Comparison of ENCODE assay signal across 8 cellular contexts in the genomic region with DNA sequence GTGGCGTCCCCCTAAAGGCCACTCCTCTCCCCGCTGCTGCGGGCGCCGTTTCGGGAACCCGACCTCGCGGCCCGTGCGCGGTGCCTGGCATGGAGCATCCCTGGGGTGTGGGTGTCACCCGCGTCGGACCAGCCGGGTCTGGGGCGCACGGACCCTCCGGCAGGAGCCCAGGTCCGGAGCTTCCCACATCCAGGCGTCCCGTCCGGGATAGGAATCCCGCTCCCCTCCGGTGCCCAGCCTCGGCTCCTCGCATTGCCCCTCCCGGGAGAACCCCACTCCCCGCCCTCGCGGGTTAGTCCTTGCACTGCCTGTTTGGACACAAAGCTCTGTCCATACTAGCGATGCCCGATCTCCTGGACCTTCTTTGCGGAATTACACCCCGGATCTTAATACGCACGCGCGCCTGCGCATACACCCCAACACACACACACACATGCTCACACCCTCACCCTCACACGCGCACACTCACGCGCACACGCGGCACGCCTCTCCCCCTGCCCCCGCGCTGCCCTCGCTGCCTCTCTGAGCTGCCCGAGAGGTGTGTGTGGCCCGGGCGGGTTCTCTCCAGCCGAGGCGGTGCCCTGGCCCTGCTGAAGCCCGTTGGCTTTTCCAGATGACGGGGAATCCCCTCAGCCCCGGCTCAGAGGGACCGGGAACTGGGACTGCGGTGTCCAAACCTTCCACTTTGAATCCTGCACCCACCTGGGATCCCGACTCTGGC. TPM values are rescaled to one million over a fixed set of nuclear protein-coding genes. Genes with fewer than 3 reads are reported as not detected.
DNase-seq lines count a peak whose midpoint lies in the region; ATAC-seq, FAIRE-seq and TF ChIP-seq lines count a peak whose summit lies in the region.

No MANE protein-coding gene starts in this region.

- peak overlapping the region; percentile 92 for H3K4me3 Mint-ChIP-seq in activated naive CD4-positive, alpha-beta T cell treated with anti-CD3 and anti-CD28 coated beads, Interleukin-2, amount 50 U/mL, for 24 hours

- H3K4me1 Mint-ChIP-seq in activated naive CD4-positive, alpha-beta T cell treated with anti-CD3 and anti-CD28 coated beads, Interleukin-2, amount 50 U/mL, for 24 hours = peaks cover 6% of the 10 kb centered on the region

- H3K36me3 Mint-ChIP-seq in activated naive CD4-positive, alpha-beta T cell treated with anti-CD3 and anti-CD28 coated beads, Interleukin-2, amount 50 U/mL, for 24 hours = no peaks in the 10 kb centered on the region

- FAIRE-seq in GM19239 (lab: Jason Lieb, UNC) = no peak

- H3K27me3 ChIP-seq in BE2C (no peaks in the 10 kb centered on the region), neutrophil (peaks cover 15% of the 10 kb centered on the region)

- WGBS in urinary bladder = under 1% methylated on average over 61 of the region's 61 CpGs

- H3K9me3 ChIP-seq in BE2C = no peaks in the 10 kb centered on the region
- no peaks in the 10 kb centered on the region for H3K9me3 ChIP-seq in neutrophil

- peak; percentile 17 for ATAC-seq in HG03432 (IDR thresholded peaks at IDR 0.05; ENCODE audit: unreplicated experiment)

- H3K27ac Mint-ChIP-seq in activated naive CD4-positive, alpha-beta T cell treated with anti-CD3 and anti-CD28 coated beads, Interleukin-2, amount 50 U/mL, for 24 hours = peak overlapping the region; percentile 83

- H3K36me3 ChIP-seq in BE2C (no peaks in the 10 kb centered on the region), neutrophil (peaks cover 5% of the 10 kb centered on the region), urinary bladder (ENCODE audit: insufficient read depth) (no peaks in the 10 kb centered on the region)

- no peaks in the 10 kb centered on the region for H3K4me1 ChIP-seq in BE2C
- H3K4me1 ChIP-seq in neutrophil (ENCODE audit: control insufficient read depth in 1 of 2, insufficient read depth in 1 of 2, low read depth in 1 of 2, low read length in 1 of 2) = peaks cover 17 to 19% of the 10 kb centered on the region in 2 experiments
- H3K4me1 ChIP-seq in urinary bladder (ENCODE audit: insufficient read depth) = no peaks in the 10 kb centered on the region

- H3K27me3 Mint-ChIP-seq in activated naive CD4-positive, alpha-beta T cell treated with anti-CD3 and anti-CD28 coated beads, Interleukin-2, amount 50 U/mL, for 24 hours = no peaks in the 10 kb centered on the region

- H3K27ac ChIP-seq in neutrophil = peak overlapping the region; percentile 95
- H3K27ac ChIP-seq in urinary bladder (ENCODE audit: low read depth) = peak overlapping the region; percentile 95

- H3K9me3 Mint-ChIP-seq in activated naive CD4-positive, alpha-beta T cell treated with anti-CD3 and anti-CD28 coated beads, Interleukin-2, amount 50 U/mL, for 24 hours = no peaks in the 10 kb centered on the region

- DNase-seq in BE2C (peak; percentile 35), GM19239 (ENCODE audit: insufficient read length, low spot score) (peak; percentile 36), SHP77 (lab: John Stamatoyannopoulos, UW) (peak; percentile 34 to 39), germinal center (ENCODE audit: low spot score) (peak; percentile 71)

- H3K4me3 ChIP-seq in BE2C (ENCODE audit: low read depth, low read length) = peak overlapping the region; percentile 65
- peak overlapping the region; percentile 73 to 78 for H3K4me3 ChIP-seq in neutrophil (ENCODE audit: low read depth in 1 of 2, low read length in 1 of 2)
- H3K4me3 ChIP-seq in urinary bladder (ENCODE audit: low read depth, low read length) = peak overlapping the region; percentile 97

- no peak for TF ChIP-seq CTCF in BE2C (IDR thresholded peaks at IDR 0.05; ENCODE audit: low read depth, low read length)
- TF ChIP-seq CTCF in neutrophil (IDR thresholded peaks at IDR 0.05) = no peak

RNA-seq across cellular contexts. Expression of a gene that starts 0.9 kb away (rescaled TPM):
- polyA plus RNA-seq in BE2C (2012; ENCODE audit: insufficient read depth, insufficient read length, low read depth) = 1.1 TPM
- 55.6 TPM for total RNA-seq in urinary bladder
- 55.6 TPM for polyA plus RNA-seq in urinary bladder

Comparison
In these comparisons a context has a peak if more than half of its experiments do, and no peak if none do; other contexts are left out.
1. Peak in every context shown above with its lines: DNase-seq, ATAC-seq, H3K4me3 ChIP-seq and H3K27ac ChIP-seq.